8 cellular contexts compared by ENCODE assay signal in genomic region chr9:110255417-110256141, GRCh38. TPM values are rescaled to one million over a fixed set of nuclear protein-coding genes. Genes with fewer than 3 reads are reported as not detected.
A peak's percentile ranks its signal among the peaks of the same experiment; 100 is the strongest.
DNase-seq lines count a peak whose midpoint lies in the region; TF ChIP-seq lines count a peak whose summit lies in the region.

No MANE protein-coding gene starts in this region.

- H3K79me1 ChIP-seq in H9 (ENCODE audit: insufficient read depth, low read depth, low read length, poor library complexity, severe bottlenecking), result no peaks in the 10 kb centered on the region

- peaks cover 4% of the 10 kb centered on the region for H3K23me2 ChIP-seq in H9 (ENCODE audit: insufficient read length, low read depth, low read length, poor library complexity, severe bottlenecking)

- H3K4me2 ChIP-seq in H9 (ENCODE audit: insufficient read depth, insufficient read length, low read length), result peak overlapping the region; percentile 90

- TF ChIP-seq RAD21 in liver (IDR thresholded peaks at IDR 0.05), result peak in 1 of 2 donors; percentile 6

- no peaks in the 10 kb centered on the region for H4K20me1 ChIP-seq in H9 (ENCODE audit: control insufficient read depth, insufficient read depth, insufficient read length)

- peak; percentile 36 for DNase-seq in GM10266 (ENCODE audit: extremely low spot score)
- DNase-seq in H9, result peak; percentile 57
- DNase-seq in MG63, result peak; percentile 79
- peak; percentile 78 for DNase-seq in activated CD4-positive, alpha-beta T cell treated with anti-CD3 and anti-CD28 coated beads for 48 hours
- DNase-seq in coronary artery (ENCODE audit: low spot score), result peak; percentile 87
- DNase-seq in stimulated activated CD4-positive, alpha-beta T cell treated with anti-CD3 and anti-CD28 coated beads, Interleukin-4, amount 100 ng/mL, for 1 hour, result peak; percentile 52
- DNase-seq in midbrain (lab: John Stamatoyannopoulos, UW), result no peak

- H3K9ac ChIP-seq in H9 (ENCODE audit: extremely low read depth, insufficient read length, low read length) (peak overlapping the region; percentile 73), liver (ENCODE audit: low read depth in 1 of 2, low read length in 2 of 2) (peak overlapping the region; percentile 89 to 92)

- H3K18ac ChIP-seq in H9 (ENCODE audit: insufficient read length, low read depth, low read length), result peak overlapping the region; percentile 63

- H3K27me3 Mint-ChIP-seq in H9 (ENCODE audit: low read depth), result 0 out of 2 replicates have a peak, but pooled peaks cover 2% of the 10 kb centered on the region

- H2AFZ ChIP-seq in H9 (ENCODE audit: low read length), result no peak overlapping the region

- peaks cover 33 to 42% of the 10 kb centered on the region in 2 experiments for H3K4me1 Mint-ChIP-seq in H9

- no peak overlapping the region for H3K4ac ChIP-seq in H9 (ENCODE audit: low read depth, low read length)

- H3K56ac ChIP-seq in H9 (ENCODE audit: insufficient read length, low read depth, low read length), result no peak overlapping the region

- H3K4me1 ChIP-seq in H9 (ENCODE audit: insufficient read depth, low read length) (peaks cover 9% of the 10 kb centered on the region), liver (ENCODE audit: control insufficient read depth in 4 of 4, insufficient read depth in 4 of 4, low read length in 3 of 4) (peaks cover 0 to 39% (median 20%) of the 10 kb centered on the region in 4 donors)

- no peak overlapping the region for H3K23ac ChIP-seq in H9 (ENCODE audit: insufficient read length, low read depth, low read length)

- peaks cover 29% of the 10 kb centered on the region; the same call in 1 of the 2 replicates for H3K79me2 ChIP-seq in H9 (ENCODE audit: insufficient read depth, low read length)

- TF ChIP-seq CTCF in GM10266 (IDR thresholded peaks at IDR 0.05; ENCODE audit: control insufficient read depth, insufficient read depth, low read depth, missing control alignments) (no peak), H9 (conservative IDR thresholded peaks at IDR 0.05) (no peak), coronary artery (IDR thresholded peaks at IDR 0.05) (no peak), liver (IDR thresholded peaks at IDR 0.05; ENCODE audit: low read depth, low read length, missing input control) (no peak)

- H3K4me3 Mint-ChIP-seq in H9, result peak overlapping the region; percentile 92 to 93

- no peak overlapping the region for H4K8ac ChIP-seq in H9 (replicated peaks; ENCODE audit: insufficient read length, low read depth, low read length)

- H3K27me3 ChIP-seq in H9 (ENCODE audit: insufficient read depth, low read length) (no peaks in the 10 kb centered on the region), MG63 (no peaks in the 10 kb centered on the region), liver (ENCODE audit: control insufficient read depth in 4 of 4, insufficient read depth in 4 of 4, low read length in 3 of 4) (no peaks in the 10 kb centered on the region)

- H3K9me3 ChIP-seq in H9 (ENCODE audit: control insufficient read depth, low read depth, low read length) (no peaks in the 10 kb centered on the region), MG63 (no peaks in the 10 kb centered on the region), liver (ENCODE audit: control insufficient read depth in 4 of 4, low read length in 3 of 4) (no peaks in the 10 kb centered on the region)

- no peak overlapping the region for H2AK5ac ChIP-seq in H9 (ENCODE audit: insufficient read length, low read length)

- H3K36me3 ChIP-seq in MG63 (peaks cover 38% of the 10 kb centered on the region), liver (ENCODE audit: control insufficient read depth in 4 of 4, insufficient read depth in 3 of 4, low read depth in 1 of 4, low read length in 3 of 4) (peaks cover 0 to 1% (median 0%) of the 10 kb centered on the region in 4 donors)

- no peak overlapping the region for H2BK15ac ChIP-seq in H9 (ENCODE audit: low read depth, low read length)

- no peak overlapping the region for H4K5ac ChIP-seq in H9 (ENCODE audit: insufficient read length, low read depth, low read length)

- H3K14ac ChIP-seq in H9 (ENCODE audit: insufficient read depth, low read length), result peak overlapping the region; percentile 87

- H3K27ac ChIP-seq in H9 (ENCODE audit: insufficient read length, low read depth, low read length) (no peak overlapping the region), coronary artery (peak overlapping the region; percentile 86 to 97), liver (ENCODE audit: low read depth in 1 of 2, low read length in 2 of 2) (peak overlapping the region; percentile 92 to 96)

- no CpG with 5 or more reads among the region's 54 CpGs for WGBS in H9 (ENCODE audit: extremely low coverage, insufficient read length, low lambda C conversion rate)
- under 1% methylated on average over 54 of the region's 54 CpGs for WGBS in liver

- no peak overlapping the region for H2BK20ac ChIP-seq in H9 (ENCODE audit: low read depth, low read length, poor library complexity, severe bottlenecking)

- H2BK120ac ChIP-seq in H9 (ENCODE audit: low read depth, low read length, poor library complexity, severe bottlenecking), result no peak overlapping the region

- H2BK5ac ChIP-seq in H9 (ENCODE audit: insufficient read length, low read length), result no peak overlapping the region

- peaks cover 5 to 10% (median 6%) of the 10 kb centered on the region in 3 experiments for H3K36me3 Mint-ChIP-seq in H9 (ENCODE audit: insufficient read depth in 1 of 3, low read depth in 3 of 3)

- H2BK12ac ChIP-seq in H9 (ENCODE audit: insufficient read length, low read depth, low read length), result no peak overlapping the region

- H3K4me3 ChIP-seq in MG63 (peak overlapping the region; percentile 69), coronary artery (peak overlapping the region; percentile 94), liver (ENCODE audit: low read depth in 1 of 3, low read length in 3 of 3) (peak overlapping the region; percentile 59 to 97 (median 94))

- no peak overlapping the region for H3T11ph ChIP-seq in H9 (ENCODE audit: low read length)

- no peak overlapping the region for H4K91ac ChIP-seq in H9 (ENCODE audit: insufficient read length, low read depth, low read length)

- H3K27ac Mint-ChIP-seq in H9, result peak overlapping the region in 2 of 3 experiments; percentile 44 to 98; a peak in 3 of 7 replicates

- peaks cover 0 to 2% of the 10 kb centered on the region in 2 experiments; a peak in 1 of 5 replicates for H3K9me3 Mint-ChIP-seq in H9

TF ChIP-seq in liver, 16 proteins besides CTCF, POLR2A, EP300 and RAD21 (continues in another document):
- TF ChIP-seq ZBTB33 (IDR thresholded peaks at IDR 0.05) (no peak), RXRA (IDR thresholded peaks at IDR 0.05) (no peak), MAX (IDR thresholded peaks at IDR 0.05) (no peak), FOXA2 (IDR thresholded peaks at IDR 0.05) (no peak), JUND (IDR thresholded peaks at IDR 0.05) (no peak), HNF4G (IDR thresholded peaks at IDR 0.05) (no peak), ATF3 (IDR thresholded peaks at IDR 0.05) (no peak), YY1 (IDR thresholded peaks at IDR 0.05) (no peak), FOXA1 (IDR thresholded peaks at IDR 0.05) (no peak), SP1 (IDR thresholded peaks at IDR 0.05) (no peak), NR2F2 (IDR thresholded peaks at IDR 0.05) (no peak)

RNA-seq across cellular contexts. Expression of gene TXN, which starts 0.7 kb away (rescaled TPM):
- total RNA-seq in H9 (2021) (280 and 282 TPM in 2 replicates), liver (100 to 1,000 TPM in 1 of 2 donors, 10 to 100 TPM in 1; 65.4 to 111 TPM)
- total RNA-seq in MG63 (2014; rRNA removed; shearing (Covaris generic); ENCODE audit: low replicate concordance), result 441 and 536 TPM in 2 replicates
- 100 to 1,000 TPM; 183 to 400 TPM for polyA plus RNA-seq in liver

RNA-seq across cellular contexts. Expression of gene C9orf152, which starts 47.6 kb away (rescaled TPM):
- total RNA-seq in H9 (2021) (not detected in 2 replicates), liver (under 1 TPM in 1 of 2 donors, not detected in 1; 0.08 TPM)
- not detected in 2 replicates for total RNA-seq in MG63 (2014; rRNA removed; shearing (Covaris generic); ENCODE audit: low replicate concordance)
- under 1 TPM; 0.20 to 0.29 TPM for polyA plus RNA-seq in liver
